8 cellular contexts compared by ENCODE assay signal in genomic region chr1:37860346-37860666, GRCh38. TPM values are rescaled to one million over a fixed set of nuclear protein-coding genes. Genes with fewer than 3 reads are reported as not detected.
A peak's percentile ranks its signal among the peaks of the same experiment; 100 is the strongest.
DNase-seq lines count a peak whose midpoint lies in the region; ATAC-seq and TF ChIP-seq lines count a peak whose summit lies in the region.

No MANE protein-coding gene starts in this region.

- no peak for TF ChIP-seq EP300 in ovary (IDR thresholded peaks at IDR 0.05)

- ATAC-seq in HG03521 (IDR thresholded peaks at IDR 0.05; ENCODE audit: unreplicated experiment) = no peak

- peak overlapping the region; percentile 99 for H3K27ac Mint-ChIP-seq in Calu3 (ENCODE audit: unreplicated experiment)

- peaks cover 0 to 36% (median 0%) of the 10 kb centered on the region in 3 donors for H3K36me3 ChIP-seq in Peyer's patch
- no peaks in the 10 kb centered on the region for H3K36me3 ChIP-seq in ovary

- H3K4me1 ChIP-seq in Peyer's patch (peaks cover 0 to 27% (median 5%) of the 10 kb centered on the region in 4 donors), ovary (ENCODE audit: insufficient read depth) (peaks cover 4% of the 10 kb centered on the region)

- no peaks in the 10 kb centered on the region for H3K9me3 Mint-ChIP-seq in Calu3 (ENCODE audit: low read depth, unreplicated experiment)

- H3K27me3 Mint-ChIP-seq in Calu3 (ENCODE audit: unreplicated experiment) = no peaks in the 10 kb centered on the region

- TF ChIP-seq POLR2A in Peyer's patch (IDR thresholded peaks at IDR 0.05) (no peak), ovary (IDR thresholded peaks at IDR 0.05) (no peak)

- H3K27ac ChIP-seq in Peyer's patch (peak overlapping the region; percentile 87 to 94 (median 92)), ovary (peak overlapping the region; percentile 71 to 84)

- TF ChIP-seq CTCF in Calu3 (IDR thresholded peaks at IDR 0.05; ENCODE audit: unreplicated experiment) (no peak), Peyer's patch (IDR thresholded peaks at IDR 0.05) (no peak), epithelial cell of proximal tubule (conservative IDR thresholded peaks at IDR 0.05; ENCODE audit: low read depth, low read length) (no peak), ovary (IDR thresholded peaks at IDR 0.05) (no peak)

- WGBS in ovary, 3 donors = 19 to 22% (median 21%) methylated on average over 5 of the region's 5 CpGs

- intact Hi-C loops in Calu3 (cut with micrococcal nuclease; ENCODE audit: unreplicated experiment) = no loop called here
- intact Hi-C loops in ovary (cut with DNase I) = loop anchor here in 2 of 4 donors (5.0 to 10.0 kb wide), 2 partner anchors 46 to 53 kb away; partner anchors contain the start of genes C1orf122 (in 1 of the 2) and YRDC (in 1 of the 2)

- peak overlapping the region; percentile 95 for H3K4me3 Mint-ChIP-seq in Calu3 (ENCODE audit: low read depth, unreplicated experiment)

- H3K4me3 ChIP-seq in Peyer's patch = peak overlapping the region; percentile 82 to 91 (median 86)
- peak overlapping the region; percentile 94 for H3K4me3 ChIP-seq in epithelial cell of proximal tubule (ENCODE audit: low read depth, low read length)
- peak overlapping the region; percentile 91 for H3K4me3 ChIP-seq in ovary

- H3K9me3 ChIP-seq in Peyer's patch = no peaks in the 10 kb centered on the region
- no peaks in the 10 kb centered on the region for H3K9me3 ChIP-seq in ovary

- no peak for DNase-seq in Calu3
- no peak for DNase-seq in Peyer's patch
- DNase-seq in epithelial cell of proximal tubule (ENCODE audit: low read depth) = no peak
- no peak for DNase-seq in ovary
- DNase-seq in AG08395 (ENCODE audit: low spot score) = no peak
- no peak for DNase-seq in NCI-H446 treated with DMSO at 0.1 percent for 48 hours (lab: John Stamatoyannopoulos, UW)
- DNase-seq in HCEC 1CT = no peak

- H3K27me3 ChIP-seq in Peyer's patch = no peaks in the 10 kb centered on the region
- no peaks in the 10 kb centered on the region for H3K27me3 ChIP-seq in ovary

- CTCF ChIA-PET in Calu3 (lab: Charles Lee) = interaction anchor here (0.9 to 1.8 kb wide), 5 partner anchors 9 to 170 kb away, joined by 3 to 6 read pairs (median 5); partner anchors contain the start of genes C1orf122 and YRDC

- peaks cover 35% of the 10 kb centered on the region for H3K36me3 Mint-ChIP-seq in Calu3 (ENCODE audit: insufficient read depth, unreplicated experiment)

- H3K4me1 Mint-ChIP-seq in Calu3 (ENCODE audit: low read depth, unreplicated experiment) = peaks cover 13% of the 10 kb centered on the region

- BruUV-seq in Calu3 (replicated peaks; lab: Mats Ljungman, UMichigan) = no TSS peak

RNA-seq across cellular contexts. Expression of gene MTF1, which starts 0.9 kb away (rescaled TPM):
- 27.1 and 34.3 TPM in 2 replicates for total RNA-seq in Calu3 (2022)
- total RNA-seq in Peyer's patch = 1 to 10 TPM; 4.1 to 9.5 (median 8.1) TPM
- 0.86 and 2.0 TPM in 2 replicates for total RNA-seq in epithelial cell of proximal tubule
- total RNA-seq in ovary = 10 to 100 TPM in 5 of 7 donors, 1 to 10 TPM in 2; 3.4 to 29.1 (median 21.9) TPM
- polyA plus RNA-seq in ovary = 1 to 10 TPM; 4.5 to 9.6 TPM

RNA-seq across cellular contexts. Expression of gene YRDC, which starts 52.3 kb away (rescaled TPM):
- total RNA-seq in Calu3 (2022) = 18.6 and 18.8 TPM in 2 replicates
- total RNA-seq in Peyer's patch = 10 to 100 TPM in 2 of 4 donors, 1 to 10 TPM in 2; 8.1 to 12.9 (median 9.7) TPM
- total RNA-seq in epithelial cell of proximal tubule = 31.4 and 61.1 TPM in 2 replicates
- total RNA-seq in ovary = 10 to 100 TPM in 4 of 7 donors, 1 to 10 TPM in 3; 7.2 to 15.0 (median 11.0) TPM
- 1 to 10 TPM; 9.3 to 9.5 TPM for polyA plus RNA-seq in ovary

RNA-seq across cellular contexts. Expression of gene C1orf122, which starts 52.7 kb away (rescaled TPM):
- total RNA-seq in Calu3 (2022) (41.3 and 43.6 TPM in 2 replicates), Peyer's patch (100 to 1,000 TPM in 1 of 4 donors, 10 to 100 TPM in 3; 27.2 to 178 (median 39.6) TPM), epithelial cell of proximal tubule (95.2 and 194 TPM in 2 replicates), ovary (10 to 100 TPM; 24.5 to 56.2 (median 32.5) TPM)
- 10 to 100 TPM; 10.3 to 23.7 TPM for polyA plus RNA-seq in ovary
